9 cellular contexts compared by ENCODE assay signal in genomic region chr7:128831994-128832879, GRCh38. TPM values are rescaled to one million over a fixed set of nuclear protein-coding genes. Genes with fewer than 3 reads are reported as not detected.
A peak's percentile ranks its signal among the peaks of the same experiment; 100 is the strongest.
DNase-seq lines count a peak whose midpoint lies in the region; ATAC-seq and TF ChIP-seq lines count a peak whose summit lies in the region.
"Had no signal": no experiment of that assay in that cellular context is flagged by ENCODE, and none has a peak within 500 bp of the region (broad histone marks: within the 10 kb centered on the region; RNA-seq: fewer than 3 reads in every experiment).

No MANE protein-coding gene starts in this region.

- no peak for TF ChIP-seq RAD21 in SK-N-SH (IDR thresholded peaks at IDR 0.05; ENCODE audit: low read length)

- no peak overlapping the region for H3K4me3 Mint-ChIP-seq in activated T-helper 17 cell treated with anti-CD3 and anti-CD28 coated beads, Interleukin-2, amount 50 U/mL, for 72 hours

- peaks cover 43% of the 10 kb centered on the region in 2 experiments; a peak in 3 of 4 replicates for H3K4me1 ChIP-seq in SK-N-SH (ENCODE audit: control insufficient read depth in 1 of 2, insufficient read depth in 2 of 2, low read depth in 1 of 2, low read length in 1 of 2)
- H3K4me1 ChIP-seq in hepatocyte (ENCODE audit: insufficient read depth), result peaks cover 62% of the 10 kb centered on the region

- ATAC-seq in activated T-helper 17 cell treated with anti-CD3 and anti-CD28 coated beads, Interleukin-2, amount 50 U/mL, for 72 hours (replicated peaks), result no peak

- H3K27ac ChIP-seq in SK-N-SH (ENCODE audit: low read depth in 2 of 2, low read length in 1 of 2) (peak overlapping the region; percentile 50 to 85), hepatocyte (peak overlapping the region; percentile 93), skin epidermis (peak overlapping the region in 16 of 21 experiments; percentile 10 to 84 (median 56))
- H3K27ac ChIP-seq: pancreas had no signal

- H3K9ac ChIP-seq in SK-N-SH, result peak overlapping the region; percentile 84

- no peaks in the 10 kb centered on the region for H3K9me3 Mint-ChIP-seq in activated T-helper 17 cell treated with anti-CD3 and anti-CD28 coated beads, Interleukin-2, amount 50 U/mL, for 72 hours

- H2AFZ ChIP-seq in SK-N-SH (ENCODE audit: low read depth) (no peak overlapping the region), hepatocyte (no peak overlapping the region)

- H3K27ac Mint-ChIP-seq in activated T-helper 17 cell treated with anti-CD3 and anti-CD28 coated beads, Interleukin-2, amount 50 U/mL, for 72 hours, result no peak overlapping the region

- H3K27me3 ChIP-seq in SK-N-SH (ENCODE audit: insufficient read depth), result no peaks in the 10 kb centered on the region
- peaks cover 6% of the 10 kb centered on the region for H3K27me3 ChIP-seq in hepatocyte
- H3K27me3 ChIP-seq: pancreas had no signal

- H3K4me2 ChIP-seq in SK-N-SH, result peak overlapping the region; percentile 99
- peak overlapping the region; percentile 95 for H3K4me2 ChIP-seq in hepatocyte

- peaks cover 57% of the 10 kb centered on the region for H4K20me1 ChIP-seq in SK-N-SH (ENCODE audit: insufficient read depth)
- H4K20me1 ChIP-seq in hepatocyte (ENCODE audit: insufficient read depth, poor library complexity, severe bottlenecking), result no peaks in the 10 kb centered on the region

- CTCF ChIA-PET in SK-N-SH (lab: Yijun Ruan, JAX), result interaction anchor here (0.6 to 2.5 kb wide), 11 partner anchors 10 to 485 kb away, joined by 3 to 14 read pairs (median 6); partner anchors contain the start of gene ATP6V1F

- no peaks in the 10 kb centered on the region for H3K9me2 ChIP-seq in SK-N-SH
- no peaks in the 10 kb centered on the region for H3K9me2 ChIP-seq in hepatocyte (replicated peaks; ENCODE audit: insufficient read depth)

- H3K27me3 Mint-ChIP-seq in activated T-helper 17 cell treated with anti-CD3 and anti-CD28 coated beads, Interleukin-2, amount 50 U/mL, for 72 hours, result peaks cover 18% of the 10 kb centered on the region

- H3K36me3 Mint-ChIP-seq in activated T-helper 17 cell treated with anti-CD3 and anti-CD28 coated beads, Interleukin-2, amount 50 U/mL, for 72 hours (ENCODE audit: low read depth), result no peaks in the 10 kb centered on the region

- H3F3A ChIP-seq in SK-N-SH (replicated peaks; ENCODE audit: insufficient read depth), result peaks cover 44% of the 10 kb centered on the region

- H3K4me3 ChIP-seq in SK-N-SH (ENCODE audit: low read depth in 2 of 2, low read length in 1 of 2) (peak overlapping the region; percentile 68 to 90; a peak in 3 of 4 replicates), hepatocyte (peak overlapping the region; percentile 66), skin epidermis (peak overlapping the region in 3 of 7 experiments; percentile 28 to 48 (median 36))

- peak in 1 of 2 experiments; percentile 16; a peak in 1 of 4 replicates for TF ChIP-seq EP300 in SK-N-SH (IDR thresholded peaks at IDR 0.05; ENCODE audit: borderline replicate concordance in 1 of 2, low read depth in 1 of 2, low read length in 1 of 2)

- H3K79me2 ChIP-seq in SK-N-SH (ENCODE audit: insufficient read depth), result peaks cover 66% of the 10 kb centered on the region
- H3K79me2 ChIP-seq in hepatocyte, result peaks cover 2% of the 10 kb centered on the region

- TF ChIP-seq CTCF in GM20000 (IDR thresholded peaks at IDR 0.05; ENCODE audit: extremely low read depth, missing control alignments), result no peak
- TF ChIP-seq CTCF in SK-N-SH (IDR thresholded peaks at IDR 0.05), result no peak
- no peak for TF ChIP-seq CTCF in hepatocyte (IDR thresholded peaks at IDR 0.05; ENCODE audit: poor library complexity)

- DNase-seq in GM20000 (ENCODE audit: low spot score) (peak; percentile 54), SK-N-SH (peak; percentile 75), hepatocyte (ENCODE audit: low spot score) (peak; percentile 69), NCI-H748 treated with DMSO at 0.1 percent for 48 hours (lab: John Stamatoyannopoulos, UW) (no peak), SIG-M5 (lab: John Stamatoyannopoulos, UW) (no peak), NCI-H1048 (lab: John Stamatoyannopoulos, UW) (no peak)

- WGBS in SK-N-SH (ENCODE audit: low lambda C conversion rate), result 32% methylated on average over 21 of the region's 22 CpGs
- WGBS in hepatocyte (ENCODE audit: low lambda C conversion rate, missing lambda C conversion rate), result 16% methylated on average over 19 of the region's 22 CpGs

- H3K4me1 Mint-ChIP-seq in activated T-helper 17 cell treated with anti-CD3 and anti-CD28 coated beads, Interleukin-2, amount 50 U/mL, for 72 hours, result no peaks in the 10 kb centered on the region

- H3K36me3 ChIP-seq in SK-N-SH (replicated peaks in 1 of 2; ENCODE audit: control insufficient read depth in 1 of 2, insufficient read depth in 2 of 2, low read length in 1 of 2) (peaks cover 20 to 25% of the 10 kb centered on the region in 2 experiments), hepatocyte (replicated peaks; ENCODE audit: insufficient read depth, low read depth) (no peaks in the 10 kb centered on the region)
- H3K36me3 ChIP-seq: pancreas had no signal

- POLR2A ChIA-PET in SK-N-SH (lab: Yijun Ruan, JAX), result interaction anchor here (1.2 to 1.5 kb wide), 2 partner anchors 17 to 31 kb away, joined by 3 read pairs; no protein-coding TSS in a partner anchor

- H3K9me3 ChIP-seq in SK-N-SH, result no peaks in the 10 kb centered on the region
- no peaks in the 10 kb centered on the region for H3K9me3 ChIP-seq in hepatocyte (ENCODE audit: low read depth)
- H3K9me3 ChIP-seq: pancreas had no signal

TF ChIP-seq in SK-N-SH, 30 proteins besides CTCF, POLR2A, EP300 and RAD21:
- TF ChIP-seq NRF1 (IDR thresholded peaks at IDR 0.05; ENCODE audit: low read depth, low read length) (no peak), MAX (IDR thresholded peaks at IDR 0.05; ENCODE audit: low read depth) (0 out of 2 replicates have a peak, but pooled peaks have one; percentile 2)

RNA-seq across cellular contexts. Expression of gene FLNC, which starts 2.0 kb away (rescaled TPM):
- polyA plus RNA-seq in SK-N-SH (2012; rRNA removed) (22.5 and 43.7 TPM in 2 replicates), hepatocyte (40.4 and 46.6 TPM in 2 replicates)
- polyA plus RNA-seq in SK-N-SH (2012; cell fraction: cytosol; rRNA removed), result 12.3 and 24.8 TPM in 2 replicates
- 109 and 117 TPM in 2 replicates for polyA plus RNA-seq in SK-N-SH (2012; cell fraction: nucleus; rRNA removed)
- total RNA-seq in hepatocyte, result 32.8 and 60.7 TPM in 2 replicates
- under 1 TPM; 0.02 to 0.05 TPM for total RNA-seq in activated T-helper 17 cell treated with anti-CD3 and anti-CD28 coated beads, Interleukin-2, amount 50 U/mL, for 72 hours

RNA-seq across cellular contexts. Expression of gene ATP6V1F, which starts 30.4 kb away (rescaled TPM):
- 437 and 495 TPM in 2 replicates for polyA plus RNA-seq in SK-N-SH (2012; rRNA removed)
- polyA plus RNA-seq in SK-N-SH (2012; cell fraction: cytosol; rRNA removed), result 349 and 422 TPM in 2 replicates
- 110 and 142 TPM in 2 replicates for polyA plus RNA-seq in SK-N-SH (2012; cell fraction: nucleus; rRNA removed)
- total RNA-seq in hepatocyte, result 181 and 184 TPM in 2 replicates
- 422 and 426 TPM in 2 replicates for polyA plus RNA-seq in hepatocyte
- 100 to 1,000 TPM in 1 of 2 donors, 10 to 100 TPM in 1; 69.9 to 127 TPM for total RNA-seq in activated T-helper 17 cell treated with anti-CD3 and anti-CD28 coated beads, Interleukin-2, amount 50 U/mL, for 72 hours

RNA-seq across cellular contexts. Expression of gene CCDC136, which starts 40.5 kb away (rescaled TPM):
- polyA plus RNA-seq in SK-N-SH (2012; rRNA removed) (48.4 and 65.3 TPM in 2 replicates), hepatocyte (3.8 and 8.3 TPM in 2 replicates)
- 25.5 and 27.5 TPM in 2 replicates for polyA plus RNA-seq in SK-N-SH (2012; cell fraction: cytosol; rRNA removed)
- 197 and 232 TPM in 2 replicates for polyA plus RNA-seq in SK-N-SH (2012; cell fraction: nucleus; rRNA removed)
- total RNA-seq in hepatocyte, result 3.4 and 5.6 TPM in 2 replicates
- total RNA-seq in activated T-helper 17 cell treated with anti-CD3 and anti-CD28 coated beads, Interleukin-2, amount 50 U/mL, for 72 hours, result 10 to 100 TPM; 11.7 to 15.4 TPM

RNA-seq across cellular contexts. Expression of gene OPN1SW, which starts 56.6 kb away (rescaled TPM):
- polyA plus RNA-seq in SK-N-SH (2012; rRNA removed) (0.05 TPM in 1 of 2 replicates, not detected in the other), hepatocyte (0.80 TPM in 1 of 2 replicates, not detected in the other)
- polyA plus RNA-seq in SK-N-SH (2012; cell fraction: cytosol; rRNA removed), result 0.05 TPM in 1 of 2 replicates, not detected in the other
- polyA plus RNA-seq in SK-N-SH (2012; cell fraction: nucleus; rRNA removed), result 0.06 and 0.13 TPM in 2 replicates
- not detected in 2 replicates for total RNA-seq in hepatocyte
- total RNA-seq in activated T-helper 17 cell treated with anti-CD3 and anti-CD28 coated beads, Interleukin-2, amount 50 U/mL, for 72 hours, result not detected
- total RNA-seq: pancreas had no signal
- polyA plus RNA-seq: pancreas had no signal

Comparison
In these comparisons a context has a peak if more than half of its experiments do, and no peak if none do; other contexts are left out.
1. DNase-seq: peak in GM20000 (single experiment), SK-N-SH (single experiment) and hepatocyte (single experiment); none in NCI-H748 treated with DMSO at 0.1 percent for 48 hours (single experiment), SIG-M5 (single experiment) and NCI-H1048 (single experiment).
2. RNA of gene FLNC, which starts 2.0 kb away (total RNA-seq): 32.8 to 60.7 TPM in hepatocyte; 0.02 to 0.05 TPM in activated T-helper 17 cell treated with anti-CD3 and anti-CD28 coated beads, Interleukin-2, amount 50 U/mL, for 72 hours; every median in the first group is over 10 times any median in the second.
3. Peak in every context shown above with its lines, with median percentiles within 50 percentile points of each other: H3K27ac ChIP-seq.